Comparison of ENCODE assay signal across 14 cellular contexts in the genomic region with DNA sequence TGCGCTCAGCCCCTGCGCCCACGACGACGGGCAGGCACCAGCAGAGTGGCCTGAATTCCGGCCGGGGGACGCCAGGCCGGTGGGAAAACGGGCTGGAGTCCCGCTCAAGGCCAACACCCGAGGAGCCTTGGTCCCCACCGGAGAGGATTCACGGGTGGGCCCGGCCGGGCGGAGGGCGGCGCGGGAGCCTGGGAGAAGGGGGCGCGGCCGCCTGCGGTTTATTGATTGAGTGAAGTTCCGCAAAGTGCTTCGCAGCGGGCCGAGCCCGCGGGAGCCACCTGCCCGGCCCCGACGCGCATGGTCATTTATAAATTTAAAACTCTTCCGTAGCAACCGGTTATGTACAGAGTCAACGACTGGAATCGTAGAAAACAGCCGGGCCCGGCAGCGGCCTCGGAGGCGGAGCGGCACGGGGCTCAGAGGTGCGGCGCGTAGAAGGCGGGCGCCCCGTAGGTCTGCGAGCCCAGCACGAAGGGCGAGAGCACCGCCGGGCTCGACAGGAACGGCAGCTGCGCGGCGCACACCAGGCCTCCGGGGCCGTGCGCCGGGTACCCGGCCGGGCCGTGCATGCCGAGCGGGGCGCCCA. TPM values are rescaled to one million over a fixed set of nuclear protein-coding genes. Genes with fewer than 3 reads are reported as not detected.
DNase-seq lines count a peak whose midpoint lies in the region; ATAC-seq lines count a peak whose summit lies in the region.
"Had no signal": no experiment of that assay in that cellular context is flagged by ENCODE, and none has a peak within 500 bp of the region (broad histone marks: within the 10 kb centered on the region; RNA-seq: fewer than 3 reads in every experiment).

No MANE protein-coding gene starts in this region.

- POLR2A ChIA-PET in activated CD4-positive, alpha-beta memory T cell treated with anti-CD3 and anti-CD28 coated beads, Interleukin-2, amount 10 ng/mL, durations not matched to agents 7 days and 5 days (lab: Charles Lee) = no interaction called here

- peaks cover 38% of the 10 kb centered on the region for H3K27me3 Mint-ChIP-seq in activated CD4-positive, alpha-beta memory T cell treated with anti-CD3 and anti-CD28 coated beads, Interleukin-2, amount 10 ng/mL, durations not matched to agents 7 days and 5 days

- no peak for ATAC-seq in GM21825 (IDR thresholded peaks at IDR 0.05; ENCODE audit: unreplicated experiment)

- CTCF ChIA-PET in activated CD4-positive, alpha-beta memory T cell treated with anti-CD3 and anti-CD28 coated beads, Interleukin-2, amount 10 ng/mL, durations not matched to agents 7 days and 5 days (lab: Charles Lee) = no interaction called here

- peak; percentile 60 for DNase-seq in DMS 273 (lab: John Stamatoyannopoulos, UW; ENCODE audit: unreplicated experiment)
- no peak for DNase-seq in DMS 273 treated with DMSO at 0.1 percent for 48 hours (lab: John Stamatoyannopoulos, UW)
- peak; percentile 37 for DNase-seq in GM03348 (ENCODE audit: low spot score)
- peak; percentile 15 for DNase-seq in activated CD4-positive, alpha-beta memory T cell treated with anti-CD3 and anti-CD28 coated beads, Interleukin-2, amount 10 ng/mL, durations not matched to agents 7 days and 5 days
- DNase-seq in mesenteric fat pad (ENCODE audit: low spot score) = peak; percentile 82
- DNase-seq in stimulated activated naive CD4-positive, alpha-beta T cell (lab: John Stamatoyannopoulos, UW) = no peak
- DNase-seq in OCI-M2 (lab: John Stamatoyannopoulos, UW; ENCODE audit: unreplicated experiment) = no peak
- DNase-seq: kidney glomerular epithelial cell, NCI-H2081 treated with DMSO at 0.1 percent for 48 hours, SW 1271 had no signal

- no peak overlapping the region for H3K4me3 Mint-ChIP-seq in activated CD4-positive, alpha-beta memory T cell treated with anti-CD3 and anti-CD28 coated beads, Interleukin-2, amount 10 ng/mL, durations not matched to agents 7 days and 5 days
- H3K4me3 Mint-ChIP-seq: stimulated activated naive CD8-positive, alpha-beta T cell treated with anti-CD3 and anti-CD28 coated beads, Interleukin-15, Interleukin-2, amounts not matched to agents 100 ng/mL and 50 ng/mL, for 24 hours had no signal

- H3K27ac Mint-ChIP-seq in activated CD4-positive, alpha-beta memory T cell treated with anti-CD3 and anti-CD28 coated beads, Interleukin-2, amount 10 ng/mL, durations not matched to agents 7 days and 5 days = no peak overlapping the region
- H3K27ac Mint-ChIP-seq: stimulated activated naive CD8-positive, alpha-beta T cell treated with anti-CD3 and anti-CD28 coated beads, Interleukin-15, Interleukin-2, amounts not matched to agents 100 ng/mL and 50 ng/mL, for 24 hours had no signal

- H3K9me3 Mint-ChIP-seq in activated CD4-positive, alpha-beta memory T cell treated with anti-CD3 and anti-CD28 coated beads, Interleukin-2, amount 10 ng/mL, durations not matched to agents 7 days and 5 days = no peaks in the 10 kb centered on the region
- H3K9me3 Mint-ChIP-seq: stimulated activated naive CD8-positive, alpha-beta T cell treated with anti-CD3 and anti-CD28 coated beads, Interleukin-15, Interleukin-2, amounts not matched to agents 100 ng/mL and 50 ng/mL, for 24 hours had no signal

- peaks cover 5% of the 10 kb centered on the region for H3K36me3 Mint-ChIP-seq in activated CD4-positive, alpha-beta memory T cell treated with anti-CD3 and anti-CD28 coated beads, Interleukin-2, amount 10 ng/mL, durations not matched to agents 7 days and 5 days (ENCODE audit: low read depth)

- no peaks in the 10 kb centered on the region for H3K4me1 Mint-ChIP-seq in activated CD4-positive, alpha-beta memory T cell treated with anti-CD3 and anti-CD28 coated beads, Interleukin-2, amount 10 ng/mL, durations not matched to agents 7 days and 5 days

RNA-seq across cellular contexts. Expression of gene NKX1-1, which starts 3.6 kb away (rescaled TPM):
- not detected for total RNA-seq in activated CD4-positive, alpha-beta memory T cell treated with anti-CD3 and anti-CD28 coated beads, Interleukin-2, amount 10 ng/mL, durations not matched to agents 7 days and 5 days
- not detected for total RNA-seq in mesenteric fat pad
- total RNA-seq: esophagus muscularis mucosa, osteocyte had no signal

RNA-seq across cellular contexts. Expression of gene UVSSA, which starts 55.6 kb away (rescaled TPM):
- total RNA-seq in activated CD4-positive, alpha-beta memory T cell treated with anti-CD3 and anti-CD28 coated beads, Interleukin-2, amount 10 ng/mL, durations not matched to agents 7 days and 5 days = 10 to 100 TPM; 22.2 to 22.3 TPM
- total RNA-seq in mesenteric fat pad = 19.0 TPM

Comparison
In these comparisons a context has a peak if more than half of its experiments do, and no peak if none do; other contexts are left out.
1. DNase-seq: peak in DMS 273 (single experiment), GM03348 (single experiment), activated CD4-positive, alpha-beta memory T cell treated with anti-CD3 and anti-CD28 coated beads, Interleukin-2, amount 10 ng/mL, durations not matched to agents 7 days and 5 days (single experiment) and mesenteric fat pad (single experiment); none in DMS 273 treated with DMSO at 0.1 percent for 48 hours (single experiment), stimulated activated naive CD4-positive, alpha-beta T cell (0 of 6) and OCI-M2 (single experiment).